ENCODE assay signal across 8 cellular contexts in genomic region chr17:77371888-77372443, GRCh38.
DNase-seq lines count a peak whose midpoint lies in the region; ATAC-seq and TF ChIP-seq lines count a peak whose summit lies in the region.

No MANE protein-coding gene starts in this region.

- H3K27ac Mint-ChIP-seq in WTC11 (peak overlapping the region; percentile 88; the same call in 1 of the 2 replicates), glutamatergic neuron (ENCODE audit: unreplicated experiment) (peak overlapping the region; percentile 43)

- H3K27me3 ChIP-seq in rectal smooth muscle tissue (ENCODE audit: control insufficient read depth, insufficient read depth, low read length), result no peaks in the 10 kb centered on the region

- H3K36me3 ChIP-seq in rectal smooth muscle tissue (ENCODE audit: control insufficient read depth, insufficient read depth, low read length), result no peaks in the 10 kb centered on the region

- H3K4me1 ChIP-seq in rectal smooth muscle tissue (ENCODE audit: control insufficient read depth, insufficient read depth, low read length), result peaks cover 49% of the 10 kb centered on the region

- H3K27me3 Mint-ChIP-seq in WTC11 (ENCODE audit: low read depth), result no peaks in the 10 kb centered on the region
- H3K27me3 Mint-ChIP-seq in glutamatergic neuron (ENCODE audit: unreplicated experiment), result peaks cover 22% of the 10 kb centered on the region

- peak overlapping the region; percentile 29 for H3K9ac ChIP-seq in rectal smooth muscle tissue (ENCODE audit: low read length)

- peak overlapping the region; percentile 89 for H3K27ac ChIP-seq in rectal smooth muscle tissue (ENCODE audit: low read depth, low read length)

- TF ChIP-seq CTCF in GM12865 (IDR thresholded peaks at IDR 0.05; ENCODE audit: insufficient read depth, low read depth, low read length, missing control alignments), result no peak
- TF ChIP-seq CTCF in WTC11 (IDR thresholded peaks at IDR 0.05), result no peak
- no peak for TF ChIP-seq CTCF in glutamatergic neuron (IDR thresholded peaks at IDR 0.05; ENCODE audit: partially characterized antibody, unreplicated experiment)

- H3K4me3 Mint-ChIP-seq in WTC11 (peak overlapping the region; percentile 66), glutamatergic neuron (ENCODE audit: unreplicated experiment) (peak overlapping the region; percentile 72)

- ATAC-seq in WTC11, result no peak

- H3K4me3 ChIP-seq in GM12865 (ENCODE audit: low read depth, low read length) (peak overlapping the region; percentile 52), rectal smooth muscle tissue (ENCODE audit: low read length) (peak overlapping the region; percentile 79)

- no peaks in the 10 kb centered on the region for H3K36me3 Mint-ChIP-seq in WTC11
- peaks cover 4% of the 10 kb centered on the region for H3K36me3 Mint-ChIP-seq in glutamatergic neuron (ENCODE audit: unreplicated experiment)

- H3K4me1 Mint-ChIP-seq in WTC11 (peaks cover 62% of the 10 kb centered on the region), glutamatergic neuron (ENCODE audit: low read depth, unreplicated experiment) (peaks cover 45% of the 10 kb centered on the region)

- DNase-seq in GM12865 (ENCODE audit: low read depth), result no peak
- no peak for DNase-seq in WTC11 (ENCODE audit: low spot score)
- DNase-seq in glutamatergic neuron, result peak; percentile 42
- no peak for DNase-seq in NCI-H446 (lab: John Stamatoyannopoulos, UW)
- DNase-seq in Kasumi-1 (lab: John Stamatoyannopoulos, UW), result no peak
- DNase-seq in activated CD4-positive, alpha-beta T cell treated with anti-CD3 and anti-CD28 coated beads for 4 hours, result no peak
- DNase-seq in stimulated activated CD4-positive, alpha-beta T cell treated with anti-CD3 and anti-CD28 coated beads, Interleukin-15, amount 100 ng/mL, for 24 hours, result no peak

- POLR2A ChIA-PET in WTC11 (lab: Charles Lee), result interaction anchor here (0.6 to 1.1 kb wide), 4 partner anchors 9 to 49 kb away, joined by 3 read pairs; no protein-coding TSS in a partner anchor

- CTCF ChIA-PET in WTC11 (lab: Charles Lee), result interaction anchor here (0.6 to 1.9 kb wide), 3 partner anchors 40 to 94 kb away, joined by 3 to 10 read pairs (median 4); no protein-coding TSS in a partner anchor

- no peaks in the 10 kb centered on the region for H3K9me3 Mint-ChIP-seq in WTC11
- H3K9me3 Mint-ChIP-seq in glutamatergic neuron (ENCODE audit: unreplicated experiment), result peaks cover 20% of the 10 kb centered on the region

TF ChIP-seq in WTC11, 78 proteins besides CTCF, POLR2A, EP300 and RAD21:
- TF ChIP-seq ZNF671 (CRISPR knock-in tag; IDR thresholded peaks at IDR 0.05), result no peak
- no peak for TF ChIP-seq ZNF232 (CRISPR knock-in tag; IDR thresholded peaks at IDR 0.05)
